ENCODE assay signal across 13 cellular contexts in genomic region chr16:12646098-12646489, GRCh38.
DNase-seq lines count a peak whose midpoint lies in the region; ATAC-seq, FAIRE-seq and TF ChIP-seq lines count a peak whose summit lies in the region.
"Had no signal": no experiment of that assay in that cellular context is flagged by ENCODE, and none has a peak within 500 bp of the region (broad histone marks: within the 10 kb centered on the region; RNA-seq: fewer than 3 reads in every experiment).

No MANE protein-coding gene starts in this region.

- H3K27me3 ChIP-seq in right lobe of liver (no peaks in the 10 kb centered on the region), HepG2 (ENCODE audit: control insufficient read depth in 1 of 2, insufficient read depth in 2 of 2, low read length in 2 of 2) (no peaks in the 10 kb centered on the region), brain microvascular endothelial cell (replicated peaks) (no peaks in the 10 kb centered on the region), tibial nerve (no peaks in the 10 kb centered on the region)
- H3K27me3 ChIP-seq: colonic mucosa had no signal

- no peak overlapping the region for H3K4me2 ChIP-seq in HepG2 (ENCODE audit: low read depth, low read length)
- no peak overlapping the region for H3K4me2 ChIP-seq in OCI-LY7 (ENCODE audit: low read length)

- no TSS peak for BruUV-seq in HepG2 (replicated peaks; lab: Mats Ljungman, UMichigan)
- BruUV-seq in OCI-LY7 (replicated peaks; lab: Mats Ljungman, UMichigan) = no TSS peak

- H3K4me3 ChIP-seq in right lobe of liver (no peak overlapping the region), HepG2 (replicated peaks in 1 of 3; ENCODE audit: insufficient read depth in 1 of 3, low read depth in 2 of 3, low read length in 3 of 3) (no peak overlapping the region), brain microvascular endothelial cell (ENCODE audit: low read depth, low read length) (no peak overlapping the region), tibial nerve (no peak overlapping the region), OCI-LY7 (ENCODE audit: low read depth, low read length, poor library complexity, severe bottlenecking) (no peak overlapping the region)
- H3K4me3 ChIP-seq: colonic mucosa had no signal

- DNase-seq in right lobe of liver (no peak), HepG2 (ENCODE audit: low spot score) (no peak), T-cell (no peak), brain microvascular endothelial cell (no peak), tibial nerve (ENCODE audit: low spot score in 2 of 2) (no peak), OCI-LY7 (ENCODE audit: low spot score) (no peak), GM10248 (ENCODE audit: extremely low spot score) (no peak)
- DNase-seq: colonic mucosa, NCI-H1930, NCI-H510A, Right ventricle myocardium superior had no signal

- H3K9me3 ChIP-seq in right lobe of liver = no peaks in the 10 kb centered on the region
- no peaks in the 10 kb centered on the region for H3K9me3 ChIP-seq in HepG2 (ENCODE audit: low read length)
- H3K9me3 ChIP-seq in tibial nerve = peaks cover 0 to 4% (median 0%) of the 10 kb centered on the region in 4 donors
- no peaks in the 10 kb centered on the region for H3K9me3 ChIP-seq in OCI-LY7 (ENCODE audit: low read length)
- H3K9me3 ChIP-seq: colonic mucosa had no signal

- FAIRE-seq in HepG2 (lab: Jason Lieb, UNC) = no peak

- H3K4me1 Mint-ChIP-seq in T-cell = peaks cover 15 to 17% (median 17%) of the 10 kb centered on the region in 3 donors
- H3K4me1 Mint-ChIP-seq: mesothelial cell of epicardium had no signal

- H3K79me2 ChIP-seq in HepG2 (ENCODE audit: insufficient read depth, low read length) (no peaks in the 10 kb centered on the region), OCI-LY7 (ENCODE audit: insufficient read depth, low read depth, low read length) (no peaks in the 10 kb centered on the region)

- H3K36me3 ChIP-seq in right lobe of liver (no peaks in the 10 kb centered on the region), HepG2 (replicated peaks in 1 of 2; ENCODE audit: control insufficient read depth in 1 of 2, insufficient read depth in 2 of 2, low read length in 2 of 2) (no peaks in the 10 kb centered on the region), brain microvascular endothelial cell (replicated peaks) (no peaks in the 10 kb centered on the region), tibial nerve (no peaks in the 10 kb centered on the region), OCI-LY7 (ENCODE audit: insufficient read depth, low read length) (no peaks in the 10 kb centered on the region)
- H3K36me3 ChIP-seq: colonic mucosa had no signal

- 75% methylated on average over 4 of the region's 4 CpGs for WGBS in right lobe of liver (ENCODE audit: insufficient coverage, low coverage, low lambda C conversion rate, missing lambda C conversion rate)
- WGBS in HepG2 (ENCODE audit: low lambda C conversion rate) = 94% methylated on average over 4 of the region's 4 CpGs
- 63 to 67% methylated on average over 4 of the region's 4 CpGs for WGBS in tibial nerve, 2 donors

- POLR2A ChIA-PET in HepG2 (lab: Yijun Ruan, JAX) = interaction anchor here (1.0 to 4.2 kb wide), 3 partner anchors 31 to 108 kb away, joined by 3 to 162 read pairs (median 11); no protein-coding TSS in a partner anchor
- POLR2A ChIA-PET in T-cell (lab: Charles Lee) = no interaction called here
- POLR2A ChIA-PET in OCI-LY7 (lab: Charles Lee) = no interaction called here
- POLR2A ChIA-PET in GM10248 (lab: Yijun Ruan, JAX) = interaction anchor here (0.6 kb wide), 1 partner anchor 725 kb away, joined by 11 read pairs; no protein-coding TSS in a partner anchor

- peaks cover 0 to 38% (median 3%) of the 10 kb centered on the region in 4 donors for H3K4me1 ChIP-seq in right lobe of liver
- peaks cover 50% of the 10 kb centered on the region for H3K4me1 ChIP-seq in HepG2 (ENCODE audit: insufficient read depth, low read length)
- peaks cover 0 to 26% (median 0%) of the 10 kb centered on the region in 4 donors for H3K4me1 ChIP-seq in tibial nerve
- peaks cover 5% of the 10 kb centered on the region for H3K4me1 ChIP-seq in OCI-LY7 (ENCODE audit: insufficient read depth, low read length, poor library complexity, severe bottlenecking)
- H3K4me1 ChIP-seq: colonic mucosa had no signal

- intact Hi-C loops in right lobe of liver (cut with DNase I) (no loop called here), HepG2 (cut with micrococcal nuclease; ENCODE audit: unreplicated experiment) (loop anchor here (5.0 kb wide), 1 partner anchor 74 kb away; no protein-coding TSS in a partner anchor), OCI-LY7 (cut with micrococcal nuclease; ENCODE audit: unreplicated experiment) (no loop called here)

- TF ChIP-seq POLR2A in right lobe of liver (IDR thresholded peaks at IDR 0.05) = no peak
- no peak for TF ChIP-seq POLR2A in HepG2 (IDR thresholded peaks at IDR 0.05; ENCODE audit: insufficient read depth in 1 of 2, low read depth in 2 of 2, low read length in 2 of 2)
- no peak for TF ChIP-seq POLR2A in tibial nerve (IDR thresholded peaks at IDR 0.05)

- CTCF ChIA-PET in HepG2 (lab: Yijun Ruan, JAX; ENCODE audit: low intra/inter-chr PET ratio, low total read pairs) (no interaction called here), T-cell (lab: Charles Lee) (no interaction called here), OCI-LY7 (lab: Charles Lee; ENCODE audit: unreplicated experiment) (no interaction called here), GM10248 (lab: Yijun Ruan, JAX) (interaction anchor here (1.6 kb wide), 1 partner anchor 29 kb away, joined by 4 read pairs; no protein-coding TSS in a partner anchor)

- peak overlapping the region; percentile 4 to 66 for H3K27ac Mint-ChIP-seq in T-cell
- H3K27ac Mint-ChIP-seq: mesothelial cell of epicardium had no signal

- no peak for TF ChIP-seq RAD21 in HepG2 (CRISPR knock-in tag; IDR thresholded peaks at IDR 0.05)

- ATAC-seq in right lobe of liver (no peak), HepG2 (no peak), T-cell (replicated peaks in 1 of 4) (no peak), GM18870 (IDR thresholded peaks at IDR 0.05; ENCODE audit: unreplicated experiment) (no peak)

- in situ Hi-C loops in HepG2 (cut with HindIII; ENCODE audit: extremely low pct_ligation_motif_present, low pct_unique_long_range_greater_than_20kb) (no loop called here), brain microvascular endothelial cell (cut with HindIII; ENCODE audit: low pct_ligation_motif_present, low sequenced_read_pairs) (no loop called here)

- no peak overlapping the region for H3K4me3 Mint-ChIP-seq in T-cell
- H3K4me3 Mint-ChIP-seq: mesothelial cell of epicardium had no signal

- H3K36me3 Mint-ChIP-seq in T-cell = no peaks in the 10 kb centered on the region
- H3K36me3 Mint-ChIP-seq: mesothelial cell of epicardium had no signal

- no peak overlapping the region for H3K9ac ChIP-seq in HepG2 (ENCODE audit: insufficient read depth, low read depth, low read length)

- no peaks in the 10 kb centered on the region for H3K9me2 ChIP-seq in OCI-LY7 (ENCODE audit: insufficient read depth, low read length)

- TF ChIP-seq CTCF in right lobe of liver (IDR thresholded peaks at IDR 0.05) = no peak
- TF ChIP-seq CTCF in HepG2 (CRISPR knock-in tag; IDR thresholded peaks at IDR 0.05) = no peak
- no peak for TF ChIP-seq CTCF in brain microvascular endothelial cell (IDR thresholded peaks at IDR 0.05; ENCODE audit: low read depth, low read length, missing control alignments)
- TF ChIP-seq CTCF in tibial nerve (IDR thresholded peaks at IDR 0.05) = no peak
- TF ChIP-seq CTCF in OCI-LY7 (conservative IDR thresholded peaks at IDR 0.05; ENCODE audit: low read length) = no peak
- TF ChIP-seq CTCF in GM10248 (IDR thresholded peaks at IDR 0.05; ENCODE audit: control extremely low read depth, extremely low read depth, low read depth, missing control alignments) = no peak

- TF ChIP-seq EP300 in HepG2 (IDR thresholded peaks at IDR 0.05; ENCODE audit: low read depth in 2 of 2, low read length in 2 of 2) (no peak), HepG2 (CRISPR knock-in tag; IDR thresholded peaks at IDR 0.05; ENCODE audit: borderline replicate concordance) (no peak), tibial nerve (IDR thresholded peaks at IDR 0.05) (no peak)

- no peak overlapping the region for H2AFZ ChIP-seq in HepG2 (ENCODE audit: low read length)
- H2AFZ ChIP-seq in OCI-LY7 (ENCODE audit: low read length) = no peak overlapping the region

- no peaks in the 10 kb centered on the region for H3K27me3 Mint-ChIP-seq in T-cell

- H4K20me1 ChIP-seq in HepG2 (ENCODE audit: insufficient read depth, low read length) = no peaks in the 10 kb centered on the region
- H4K20me1 ChIP-seq in OCI-LY7 (ENCODE audit: insufficient read depth, low read length) = no peaks in the 10 kb centered on the region

- H3K9me3 Mint-ChIP-seq in T-cell = peaks cover 0 to 8% (median 5%) of the 10 kb centered on the region in 3 donors

- H3K27ac ChIP-seq in right lobe of liver (peak overlapping the region in 2 of 3 donors; percentile 37 to 68), HepG2 (ENCODE audit: extremely low read length, insufficient read depth, low read length) (no peak overlapping the region), brain microvascular endothelial cell (peak overlapping the region; percentile 70), tibial nerve (peak overlapping the region in 3 of 4 donors; percentile 49 to 81 (median 66)), OCI-LY7 (ENCODE audit: low read depth, low read length, poor library complexity, severe bottlenecking) (no peak overlapping the region)
- H3K27ac ChIP-seq: colonic mucosa had no signal

TF ChIP-seq in HepG2, 621 proteins besides CTCF, POLR2A, EP300 and RAD21 (continues in another document):
- TF ChIP-seq SIX1 (CRISPR knock-in tag; IDR thresholded peaks at IDR 0.05; ENCODE audit: borderline replicate concordance) (no peak), TRIM22 (IDR thresholded peaks at IDR 0.05) (no peak), ZNF367 (CRISPR knock-in tag; IDR thresholded peaks at IDR 0.05; ENCODE audit: borderline replicate concordance) (no peak), ZNF251 (CRISPR knock-in tag; IDR thresholded peaks at IDR 0.05) (no peak), ZNF75D (CRISPR knock-in tag; IDR thresholded peaks at IDR 0.05; ENCODE audit: borderline replicate concordance) (no peak), DRAP1 (CRISPR knock-in tag; IDR thresholded peaks at IDR 0.05) (no peak)

Comparison
In these comparisons a context has a peak if more than half of its experiments do, and no peak if none do; other contexts are left out.
1. H3K27ac ChIP-seq: peak in right lobe of liver (2 of 3), brain microvascular endothelial cell (single experiment) and tibial nerve (3 of 4); none in HepG2 (single experiment) and OCI-LY7 (single experiment).
2. POLR2A ChIA-PET loops: an anchor here in HepG2 (1.0 to 4.2 kb wide) and GM10248 (0.6 kb wide); none called in T-cell and OCI-LY7.